1 cellular context compared by ENCODE assay signal in the genomic region with DNA sequence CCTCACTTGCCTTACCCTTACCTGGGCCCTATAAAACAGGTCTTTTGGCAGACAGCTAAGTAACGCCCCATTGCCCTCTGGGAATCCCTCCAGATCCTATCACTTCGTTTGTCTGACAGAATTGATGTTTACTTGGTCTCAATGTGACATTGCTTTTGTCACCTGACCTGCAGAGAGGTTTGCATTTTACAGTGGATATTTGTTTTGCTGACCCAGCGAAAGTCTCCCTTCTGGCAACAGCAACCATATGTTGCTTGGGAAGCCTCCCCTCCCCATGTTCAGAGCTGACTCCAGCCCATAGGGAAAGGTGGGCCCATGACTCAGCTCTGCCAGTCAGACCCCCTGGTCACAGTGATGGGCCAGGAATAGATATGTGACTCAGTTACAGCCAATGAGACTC.
TF ChIP-seq lines count a peak whose summit lies in the region.

No MANE protein-coding gene starts in this region.

TF ChIP-seq in liver, 16 proteins besides CTCF, POLR2A, EP300 and RAD21 (continued from another document):
- TF ChIP-seq, protein P1, sequence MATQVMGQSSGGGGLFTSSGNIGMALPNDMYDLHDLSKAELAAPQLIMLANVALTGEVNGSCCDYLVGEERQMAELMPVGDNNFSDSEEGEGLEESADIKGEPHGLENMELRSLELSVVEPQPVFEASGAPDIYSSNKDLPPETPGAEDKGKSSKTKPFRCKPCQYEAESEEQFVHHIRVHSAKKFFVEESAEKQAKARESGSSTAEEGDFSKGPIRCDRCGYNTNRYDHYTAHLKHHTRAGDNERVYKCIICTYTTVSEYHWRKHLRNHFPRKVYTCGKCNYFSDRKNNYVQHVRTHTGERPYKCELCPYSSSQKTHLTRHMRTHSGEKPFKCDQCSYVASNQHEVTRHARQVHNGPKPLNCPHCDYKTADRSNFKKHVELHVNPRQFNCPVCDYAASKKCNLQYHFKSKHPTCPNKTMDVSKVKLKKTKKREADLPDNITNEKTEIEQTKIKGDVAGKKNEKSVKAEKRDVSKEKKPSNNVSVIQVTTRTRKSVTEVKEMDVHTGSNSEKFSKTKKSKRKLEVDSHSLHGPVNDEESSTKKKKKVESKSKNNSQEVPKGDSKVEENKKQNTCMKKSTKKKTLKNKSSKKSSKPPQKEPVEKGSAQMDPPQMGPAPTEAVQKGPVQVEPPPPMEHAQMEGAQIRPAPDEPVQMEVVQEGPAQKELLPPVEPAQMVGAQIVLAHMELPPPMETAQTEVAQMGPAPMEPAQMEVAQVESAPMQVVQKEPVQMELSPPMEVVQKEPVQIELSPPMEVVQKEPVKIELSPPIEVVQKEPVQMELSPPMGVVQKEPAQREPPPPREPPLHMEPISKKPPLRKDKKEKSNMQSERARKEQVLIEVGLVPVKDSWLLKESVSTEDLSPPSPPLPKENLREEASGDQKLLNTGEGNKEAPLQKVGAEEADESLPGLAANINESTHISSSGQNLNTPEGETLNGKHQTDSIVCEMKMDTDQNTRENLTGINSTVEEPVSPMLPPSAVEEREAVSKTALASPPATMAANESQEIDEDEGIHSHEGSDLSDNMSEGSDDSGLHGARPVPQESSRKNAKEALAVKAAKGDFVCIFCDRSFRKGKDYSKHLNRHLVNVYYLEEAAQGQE (IDR thresholded peaks at IDR 0.05): no peak
- TF ChIP-seq, protein P2, sequence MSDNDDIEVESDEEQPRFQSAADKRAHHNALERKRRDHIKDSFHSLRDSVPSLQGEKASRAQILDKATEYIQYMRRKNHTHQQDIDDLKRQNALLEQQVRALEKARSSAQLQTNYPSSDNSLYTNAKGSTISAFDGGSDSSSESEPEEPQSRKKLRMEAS (IDR thresholded peaks at IDR 0.05): peak; percentile 22
